Comparison of ENCODE assay signal across 2 cellular contexts in genomic region chr6:148022279-148022678, GRCh38.
TF ChIP-seq lines count a peak whose summit lies in the region.

No MANE protein-coding gene starts in this region.

TF ChIP-seq in A549, 52 proteins besides CTCF, POLR2A, EP300 and RAD21:
- peak; percentile 51 for TF ChIP-seq ZC3H11A (IDR thresholded peaks at IDR 0.05)

TF ChIP-seq in HEK293, 187 proteins besides CTCF, POLR2A, EP300 and RAD21:
- TF ChIP-seq ZNF518A (tag by site-specific recombination; conservative IDR thresholded peaks at IDR 0.05; ENCODE audit: low read depth): peak; percentile 67; the same call in 1 of the 2 replicates
- 0 out of 2 replicates have a peak, but pooled peaks have one; percentile 59 for TF ChIP-seq ZNF202 (tag by site-specific recombination; IDR thresholded peaks at IDR 0.05; ENCODE audit: borderline replicate concordance)
- TF ChIP-seq ZBTB8A (tag by site-specific recombination; IDR thresholded peaks at IDR 0.05): peak; percentile 34; the same call in 1 of the 2 replicates
- peak; percentile 8 for TF ChIP-seq ZNF510 (tag by site-specific recombination; IDR thresholded peaks at IDR 0.05; ENCODE audit: insufficient replicate concordance)
- peak; percentile 70; the same call in 1 of the 2 replicates for TF ChIP-seq ZNF394 (tag by site-specific recombination; IDR thresholded peaks at IDR 0.05; ENCODE audit: borderline replicate concordance)
- 0 out of 2 replicates have a peak, but pooled peaks have one; percentile 32 for TF ChIP-seq ZBTB11 (tag by site-specific recombination; conservative IDR thresholded peaks at IDR 0.05; ENCODE audit: low read depth)
- 0 out of 2 replicates have a peak, but pooled peaks have one; percentile 16 for TF ChIP-seq ZNF404 (tag by site-specific recombination; IDR thresholded peaks at IDR 0.05)
- TF ChIP-seq ZNF140 (tag by site-specific recombination; IDR thresholded peaks at IDR 0.05): peak; percentile 68; the same call in 1 of the 2 replicates
- TF ChIP-seq ZNF426 (tag by site-specific recombination; IDR thresholded peaks at IDR 0.05): peak; percentile 48
- TF ChIP-seq ZNF623 (tag by site-specific recombination; IDR thresholded peaks at IDR 0.05): peak; percentile 35
- 0 out of 2 replicates have a peak, but pooled peaks have one; percentile 21 for TF ChIP-seq ZBTB21 (tag by site-specific recombination; IDR thresholded peaks at IDR 0.05)
- TF ChIP-seq ZNF555 (tag by site-specific recombination; conservative IDR thresholded peaks at IDR 0.05): peak; percentile 46
